Comparison of ENCODE assay signal across 15 cellular contexts in genomic region chr5:7857918-7858632, GRCh38. TPM values are rescaled to one million over a fixed set of nuclear protein-coding genes. Genes with fewer than 3 reads are reported as not detected.
DNase-seq lines count a peak whose midpoint lies in the region; ATAC-seq, FAIRE-seq and TF ChIP-seq lines count a peak whose summit lies in the region.
"Had no signal": no experiment of that assay in that cellular context is flagged by ENCODE, and none has a peak within 500 bp of the region (broad histone marks: within the 10 kb centered on the region; RNA-seq: fewer than 3 reads in every experiment).

No MANE protein-coding gene starts in this region.

- H2AFZ ChIP-seq in GM23338 (no peak overlapping the region), K562 (ENCODE audit: low read depth, low read length) (no peak overlapping the region)

- H3K4me3 Mint-ChIP-seq in GM23338 = no peak overlapping the region
- H3K4me3 Mint-ChIP-seq: activated B cell treated with CpG ODN at 0.5 μM for 24 hours; natural killer cell treated with Interleukin-12 subunit alpha and Interleukin-12 subunit beta and Interleukin-15 and Interleukin-18, amount 100 ng/mL, for 72 hours had no signal

- in situ Hi-C loops in K562 (cut with MboI) = no loop called here

- intact Hi-C loops in K562 (cut with micrococcal nuclease) (loop anchor here (5.0 kb wide), 2 partner anchors 41 to 101 kb away; no protein-coding TSS in a partner anchor), mucosa of descending colon (cut with DNase I, micrococcal nuclease) (no loop called here)

- BruUV-seq in K562 (replicated peaks; lab: Mats Ljungman, UMichigan) = no TSS peak

- no peaks in the 10 kb centered on the region for H3F3A ChIP-seq in GM23338 (replicated peaks; ENCODE audit: low read depth)

- peaks cover 13% of the 10 kb centered on the region for H3K36me3 Mint-ChIP-seq in GM23338 (ENCODE audit: low read depth)

- peak; percentile 86 to 93 for ATAC-seq in activated CD4-positive, CD25-positive, alpha-beta regulatory T cell treated with anti-CD3 and anti-CD28 coated beads, Interleukin-2, amount 50 U/mL, for 24 hours
- ATAC-seq in GM23338 = no peak
- ATAC-seq in RWPE2 (ENCODE audit: low read depth) = peak; percentile 44; the same call in 1 of the 3 replicates
- ATAC-seq in K562 = peak; percentile 81
- no peak for ATAC-seq in GM19023 (IDR thresholded peaks at IDR 0.05; ENCODE audit: unreplicated experiment)
- no peak for ATAC-seq in mucosa of descending colon
- ATAC-seq in GM18517 (IDR thresholded peaks at IDR 0.05; ENCODE audit: unreplicated experiment) = no peak

- DNase-seq in activated CD4-positive, CD25-positive, alpha-beta regulatory T cell (lab: John Stamatoyannopoulos, UW) = no peak
- no peak for DNase-seq in GM23338 (ENCODE audit: low spot score)
- no peak for DNase-seq in RWPE2 (ENCODE audit: low spot score)
- DNase-seq in K562 (ENCODE audit: extremely low read depth in 1 of 4, low spot score in 3 of 4) = peak in 2 of 4 experiments; percentile 35 to 51
- DNase-seq in mucosa of descending colon = no peak
- DNase-seq: activated B cell treated with CpG ODN at 0.5 μM for 24 hours; activated gamma-delta T cell; effector memory CD4-positive, alpha-beta T cell; NCI-H1417 had no signal

- H3K4me3 ChIP-seq in GM23338 (no peak overlapping the region), RWPE2 (ENCODE audit: severe bottlenecking) (no peak overlapping the region), K562 (no peak overlapping the region), mucosa of descending colon (no peak overlapping the region)

- CTCF ChIA-PET in K562 (lab: Yijun Ruan, JAX; ENCODE audit: low intra/inter-chr PET ratio) = interaction anchor here (0.6 kb wide), 1 partner anchor 39 kb away, joined by 3 read pairs; no protein-coding TSS in a partner anchor

- H3K27me3 Mint-ChIP-seq in GM23338 (ENCODE audit: insufficient read depth, low read depth, poor library complexity) = no peaks in the 10 kb centered on the region
- H3K27me3 Mint-ChIP-seq: natural killer cell treated with Interleukin-12 subunit alpha and Interleukin-12 subunit beta and Interleukin-15 and Interleukin-18, amount 100 ng/mL, for 72 hours had no signal

- no peaks in the 10 kb centered on the region for H3K9me1 ChIP-seq in K562 (ENCODE audit: control insufficient read depth, insufficient read depth, low read length)

- 0 out of 2 replicates have a peak, but pooled peaks cover 3% of the 10 kb centered on the region for H3K9me2 ChIP-seq in GM23338 (ENCODE audit: insufficient read depth)

- peak; percentile 11 for FAIRE-seq in K562 (lab: Jason Lieb, UNC)

- TF ChIP-seq POLR2A in K562 (conservative IDR thresholded peaks at IDR 0.05) = no peak

- no peak for TF ChIP-seq CTCF in GM23338 (conservative IDR thresholded peaks at IDR 0.05; ENCODE audit: low read depth in 2 of 2)
- TF ChIP-seq CTCF in RWPE2 (IDR thresholded peaks at IDR 0.05; ENCODE audit: poor library complexity, severe bottlenecking) = no peak
- no peak for TF ChIP-seq CTCF in K562 (IDR thresholded peaks at IDR 0.05 in 2 of 3, conservative IDR thresholded peaks at IDR 0.05 in 1 of 3; ENCODE audit: insufficient read depth in 2 of 3, low read depth in 1 of 3, low read length in 3 of 3)
- no peak for TF ChIP-seq CTCF in mucosa of descending colon (IDR thresholded peaks at IDR 0.05)

- no peaks in the 10 kb centered on the region for H3K9me3 Mint-ChIP-seq in GM23338
- H3K9me3 Mint-ChIP-seq: natural killer cell treated with Interleukin-12 subunit alpha and Interleukin-12 subunit beta and Interleukin-15 and Interleukin-18, amount 100 ng/mL, for 72 hours had no signal

- H3K27me3 ChIP-seq in GM23338 (ENCODE audit: insufficient read depth) (no peaks in the 10 kb centered on the region), RWPE2 (ENCODE audit: insufficient read depth, poor library complexity, severe bottlenecking) (no peaks in the 10 kb centered on the region), K562 (ENCODE audit: control insufficient read depth in 2 of 2, insufficient read depth in 2 of 2, low read length in 2 of 2) (no peaks in the 10 kb centered on the region)

- H3K9ac ChIP-seq in K562 (ENCODE audit: insufficient read depth in 1 of 2, low read depth in 2 of 2, low read length in 2 of 2) = no peak overlapping the region

- TF ChIP-seq RAD21 in K562 (CRISPR knock-in tag; conservative IDR thresholded peaks at IDR 0.05 in 1 of 2, IDR thresholded peaks at IDR 0.05 in 1 of 2) = no peak

- POLR2A ChIA-PET in K562 (lab: Yijun Ruan, JAX) = interaction anchor here (0.8 to 1.1 kb wide), 3 partner anchors 10 to 14 kb away, joined by 3 to 8 read pairs (median 4); partner anchors contain the start of gene FASTKD3

- TF ChIP-seq EP300 in K562 (IDR thresholded peaks at IDR 0.05; ENCODE audit: low read length) = no peak

- H3K27ac ChIP-seq in GM23338 (ENCODE audit: low read depth) (no peak overlapping the region), RWPE2 (ENCODE audit: poor library complexity, severe bottlenecking) (no peak overlapping the region), K562 (ENCODE audit: extremely low read depth, low read depth, low read length) (no peak overlapping the region; the same call in 2 of the 3 replicates)

- H3K4me1 ChIP-seq in GM23338 (ENCODE audit: insufficient read depth) (no peaks in the 10 kb centered on the region), RWPE2 (ENCODE audit: insufficient read depth, poor library complexity, severe bottlenecking) (no peaks in the 10 kb centered on the region), K562 (replicated peaks in 1 of 2; ENCODE audit: control insufficient read depth in 2 of 2, insufficient read depth in 2 of 2, low read length in 2 of 2) (peaks cover 0 to 10% of the 10 kb centered on the region in 2 experiments; a peak in 4 of 5 replicates), mucosa of descending colon (ENCODE audit: low read depth) (no peaks in the 10 kb centered on the region)

- H3K4me2 ChIP-seq in GM23338 (no peak overlapping the region), K562 (ENCODE audit: insufficient read depth, low read length) (no peak overlapping the region)

- peaks cover 2% of the 10 kb centered on the region; the same call in 2 of the 3 replicates for H3K4me1 Mint-ChIP-seq in GM23338
- H3K4me1 Mint-ChIP-seq: activated B cell treated with CpG ODN at 0.5 μM for 24 hours had no signal

- WGBS in K562 (ENCODE audit: insufficient coverage, low coverage, missing lambda C conversion rate) = 42% methylated on average over 9 of the region's 9 CpGs

- peak overlapping the region; percentile 49 for H3K27ac Mint-ChIP-seq in GM23338
- H3K27ac Mint-ChIP-seq: activated B cell treated with CpG ODN at 0.5 μM for 24 hours had no signal

- H3K9me3 ChIP-seq in RWPE2 (ENCODE audit: severe bottlenecking) = no peaks in the 10 kb centered on the region
- no peaks in the 10 kb centered on the region for H3K9me3 ChIP-seq in K562 (replicated peaks; ENCODE audit: control insufficient read depth, insufficient read depth, low read depth, low read length)
- no peaks in the 10 kb centered on the region for H3K9me3 ChIP-seq in mucosa of descending colon

- H4K20me1 ChIP-seq in GM23338 (replicated peaks; ENCODE audit: insufficient read depth) (peaks cover 4% of the 10 kb centered on the region; the same call in 1 of the 2 replicates), K562 (replicated peaks; ENCODE audit: control insufficient read depth, insufficient read depth, low read length) (no peaks in the 10 kb centered on the region)

- peaks cover 10% of the 10 kb centered on the region; the same call in 1 of the 2 replicates for H3K36me3 ChIP-seq in GM23338 (ENCODE audit: insufficient read depth)
- H3K36me3 ChIP-seq in RWPE2 (ENCODE audit: low read depth) = peaks cover 47% of the 10 kb centered on the region
- H3K36me3 ChIP-seq in K562 (ENCODE audit: control insufficient read depth, insufficient read depth, low read length) = peaks cover 42% of the 10 kb centered on the region
- H3K36me3 ChIP-seq in mucosa of descending colon (ENCODE audit: low read depth) = no peaks in the 10 kb centered on the region

- H3K79me2 ChIP-seq in GM23338 (replicated peaks; ENCODE audit: insufficient read depth) (no peaks in the 10 kb centered on the region), K562 (ENCODE audit: control insufficient read depth, insufficient read depth, low read length) (no peaks in the 10 kb centered on the region)

RNA-seq across cellular contexts. Expression of gene CFAP90, which starts 7.1 kb away (rescaled TPM):
- 0.10 and 3.5 TPM in 2 replicates for total RNA-seq in GM23338 (2014; rRNA removed; shearing (Covaris generic))
- 1.0 and 1.3 TPM in 2 replicates for polyA plus RNA-seq in GM23338 (2016; fragmentation: Nextera tagmentation; extraction: Ambion mirVana)
- total RNA-seq in K562 (2011; cell fraction: chromatin; rRNA removed; ENCODE audit: low replicate concordance) = not detected in 2 replicates
- not detected in 2 replicates for total RNA-seq in K562 (2011; cell fraction: nucleolus; rRNA removed)
- total RNA-seq in K562 (2011; cell fraction: nucleoplasm; rRNA removed) = not detected in 2 replicates
- not detected in 2 replicates for total RNA-seq in K562 (2014; rRNA removed)
- total RNA-seq in K562 (2014; rRNA removed; fragmentation: Illumina TruSeq; extraction: Trizol) = not detected in 2 replicates
- not detected in 2 replicates for total RNA-seq in K562 (2015; rRNA removed; fragmentation: Illumina TruSeq; extraction: Trizol)
- not detected in 2 replicates for total RNA-seq in K562 (2021)
- polyA plus RNA-seq in K562 (2011; rRNA removed) = not detected in 2 replicates
- polyA plus RNA-seq in K562 (2011; cell fraction: cytosol; rRNA removed) = not detected in 2 replicates
- not detected in 2 replicates for polyA plus RNA-seq in K562 (2011; cell fraction: nucleus; rRNA removed)
- not detected in 2 replicates for polyA plus RNA-seq in K562 (2012)
- not detected in 2 replicates for polyA plus RNA-seq in K562 (2014; fragmentation: Illumina TruSeq; extraction: Trizol)
- polyA plus RNA-seq in K562 (2014; fragmentation: Nextera tagmentation; extraction: Ambion mirVana) = not detected
- polyA plus RNA-seq in K562 (2014; rRNA removed) = not detected in 2 replicates
- polyA minus RNA-seq in K562 (2011; rRNA and poly(A)+ RNA removed) = not detected in 2 replicates
- polyA minus RNA-seq in K562 (2011; cell fraction: cytosol; rRNA and poly(A)+ RNA removed) = not detected in 2 replicates
- polyA minus RNA-seq in K562 (2011; cell fraction: nucleus; rRNA and poly(A)+ RNA removed) = not detected in 2 replicates
- total RNA-seq in mucosa of descending colon = not detected
- total RNA-seq: activated B cell treated with CpG ODN at 0.5 μM for 24 hours; cardiac septum; G401; natural killer cell treated with Interleukin-12 subunit alpha and Interleukin-12 subunit beta and Interleukin-15 and Interleukin-18, amount 100 ng/mL, for 72 hours had no signal

RNA-seq across cellular contexts. Expression of gene FASTKD3, which starts 10.8 kb away (rescaled TPM):
- total RNA-seq in GM23338 (2014; rRNA removed; shearing (Covaris generic)) = 11.8 and 13.5 TPM in 2 replicates
- polyA plus RNA-seq in GM23338 (2016; fragmentation: Nextera tagmentation; extraction: Ambion mirVana) = 10.8 and 12.2 TPM in 2 replicates
- total RNA-seq in K562 (2011; cell fraction: chromatin; rRNA removed; ENCODE audit: low replicate concordance) = 19.7 and 48.9 TPM in 2 replicates
- total RNA-seq in K562 (2011; cell fraction: nucleolus; rRNA removed) = 10.4 and 11.2 TPM in 2 replicates
- total RNA-seq in K562 (2011; cell fraction: nucleoplasm; rRNA removed) = 16.4 and 16.6 TPM in 2 replicates
- total RNA-seq in K562 (2014; rRNA removed) = 13.7 and 17.1 TPM in 2 replicates
- total RNA-seq in K562 (2014; rRNA removed; fragmentation: Illumina TruSeq; extraction: Trizol) = 50.0 and 57.7 TPM in 2 replicates
- total RNA-seq in K562 (2015; rRNA removed; fragmentation: Illumina TruSeq; extraction: Trizol) = 44.0 and 47.5 TPM in 2 replicates
- 20.2 and 22.1 TPM in 2 replicates for total RNA-seq in K562 (2021)
- polyA plus RNA-seq in K562 (2011; rRNA removed) = 24.5 and 33.7 TPM in 2 replicates
- polyA plus RNA-seq in K562 (2011; cell fraction: cytosol; rRNA removed) = 7.0 and 11.5 TPM in 2 replicates
- polyA plus RNA-seq in K562 (2011; cell fraction: nucleus; rRNA removed) = 19.1 and 22.9 TPM in 2 replicates
- 12.9 and 22.5 TPM in 2 replicates for polyA plus RNA-seq in K562 (2012)
- 47.9 and 48.0 TPM in 2 replicates for polyA plus RNA-seq in K562 (2014; fragmentation: Illumina TruSeq; extraction: Trizol)
- 100 to 1,000 TPM; 127 to 149 TPM for polyA plus RNA-seq in K562 (2014; fragmentation: Nextera tagmentation; extraction: Ambion mirVana)
- polyA plus RNA-seq in K562 (2014; rRNA removed) = 34.4 and 37.1 TPM in 2 replicates
- 25.0 and 25.4 TPM in 2 replicates for polyA minus RNA-seq in K562 (2011; rRNA and poly(A)+ RNA removed)
- polyA minus RNA-seq in K562 (2011; cell fraction: cytosol; rRNA and poly(A)+ RNA removed) = 5.3 and 5.9 TPM in 2 replicates
- polyA minus RNA-seq in K562 (2011; cell fraction: nucleus; rRNA and poly(A)+ RNA removed) = 15.2 and 24.5 TPM in 2 replicates
- total RNA-seq in mucosa of descending colon = 10 to 100 TPM in 1 of 3 donors, 1 to 10 TPM in 2; 9.2 to 11.7 (median 9.5) TPM

RNA-seq across cellular contexts. Expression of gene MTRR, which starts 10.9 kb away (rescaled TPM):
- 39.7 and 55.9 TPM in 2 replicates for total RNA-seq in GM23338 (2014; rRNA removed; shearing (Covaris generic))
- polyA plus RNA-seq in GM23338 (2016; fragmentation: Nextera tagmentation; extraction: Ambion mirVana) (11.6 and 16.5 TPM in 2 replicates), K562 (2011; rRNA removed) (70.9 and 75.8 TPM in 2 replicates), K562 (2014; fragmentation: Illumina TruSeq; extraction: Trizol) (65.0 and 84.6 TPM in 2 replicates), K562 (2014; fragmentation: Nextera tagmentation; extraction: Ambion mirVana) (10 to 100 TPM; 40.4 to 59.4 TPM), K562 (2014; rRNA removed) (66.2 and 76.1 TPM in 2 replicates)
- total RNA-seq in K562 (2011; cell fraction: chromatin; rRNA removed; ENCODE audit: low replicate concordance) = 141 and 235 TPM in 2 replicates
- total RNA-seq in K562 (2011; cell fraction: nucleolus; rRNA removed) = 69.2 and 85.0 TPM in 2 replicates
- total RNA-seq in K562 (2011; cell fraction: nucleoplasm; rRNA removed) = 104 and 110 TPM in 2 replicates
- total RNA-seq in K562 (2014; rRNA removed) (38.4 and 39.3 TPM in 2 replicates), K562 (2014; rRNA removed; fragmentation: Illumina TruSeq; extraction: Trizol) (59.0 and 65.1 TPM in 2 replicates), K562 (2015; rRNA removed; fragmentation: Illumina TruSeq; extraction: Trizol) (65.0 and 68.0 TPM in 2 replicates), K562 (2021) (69.6 and 73.5 TPM in 2 replicates), mucosa of descending colon (10 to 100 TPM; 50.5 to 53.7 (median 53.3) TPM)
- 48.4 and 56.6 TPM in 2 replicates for polyA plus RNA-seq in K562 (2011; cell fraction: cytosol; rRNA removed)
- polyA plus RNA-seq in K562 (2011; cell fraction: nucleus; rRNA removed) = 220 and 222 TPM in 2 replicates
- 25.4 and 48.8 TPM in 2 replicates for polyA plus RNA-seq in K562 (2012)
- polyA minus RNA-seq in K562 (2011; rRNA and poly(A)+ RNA removed) = 153 and 189 TPM in 2 replicates
- polyA minus RNA-seq in K562 (2011; cell fraction: cytosol; rRNA and poly(A)+ RNA removed) = 30.7 and 53.2 TPM in 2 replicates
- polyA minus RNA-seq in K562 (2011; cell fraction: nucleus; rRNA and poly(A)+ RNA removed) = 180 and 255 TPM in 2 replicates

Comparison
In these comparisons a context has a peak if more than half of its experiments do, and no peak if none do; other contexts are left out.
1. ATAC-seq: peak in activated CD4-positive, CD25-positive, alpha-beta regulatory T cell treated with anti-CD3 and anti-CD28 coated beads, Interleukin-2, amount 50 U/mL, for 24 hours (2 of 2), RWPE2 (single experiment) and K562 (single experiment); none in GM23338 (single experiment), GM19023 (single experiment), mucosa of descending colon (single experiment) and GM18517 (single experiment).